In the genomic region with DNA sequence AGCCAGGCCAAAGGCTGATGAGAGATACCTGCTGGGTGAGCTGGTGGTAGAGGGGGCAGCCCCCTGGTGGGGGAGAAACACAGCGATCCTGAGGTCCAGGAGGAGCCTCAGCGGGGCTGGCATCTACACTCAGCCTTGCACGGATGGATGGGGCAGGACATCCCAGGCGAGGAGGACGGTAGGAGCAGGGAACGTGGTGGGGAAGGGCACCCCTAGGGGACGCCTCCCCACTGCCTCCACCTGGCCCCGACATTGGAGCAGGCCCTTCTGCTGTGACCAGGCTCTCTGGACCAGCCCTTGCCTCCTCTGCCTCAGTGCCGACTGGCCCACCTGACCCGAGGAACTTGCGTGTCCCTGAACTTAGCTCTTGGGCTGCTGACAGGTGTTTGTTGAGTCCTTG, we compare ENCODE assay signal across 30 cellular contexts. TPM values are rescaled to one million over a fixed set of nuclear protein-coding genes. Genes with fewer than 3 reads are reported as not detected.
DNase-seq lines count a peak whose midpoint lies in the region; ATAC-seq and TF ChIP-seq lines count a peak whose summit lies in the region.
"Had no signal": no experiment of that assay in that cellular context is flagged by ENCODE, and none has a peak within 500 bp of the region (broad histone marks: within the 10 kb centered on the region; RNA-seq: fewer than 3 reads in every experiment).

No MANE protein-coding gene starts in this region.

- H3K9ac ChIP-seq in neuronal stem cell (ENCODE audit: low read depth, low read length, poor library complexity), result no peak overlapping the region

- H3K4ac ChIP-seq in neuronal stem cell (ENCODE audit: low read length), result no peak overlapping the region

- no peaks in the 10 kb centered on the region for H3K27me3 ChIP-seq in CD4-positive, alpha-beta T cell (ENCODE audit: control insufficient read depth, insufficient read depth, low read length)
- no peaks in the 10 kb centered on the region for H3K27me3 ChIP-seq in effector memory CD4-positive, alpha-beta T cell (replicated peaks; ENCODE audit: control insufficient read depth, insufficient read depth, low read length, poor library complexity, severe bottlenecking)
- peaks cover 0 to 8% (median 2%) of the 10 kb centered on the region in 3 experiments for H3K27me3 ChIP-seq in neuronal stem cell (ENCODE audit: control insufficient read depth in 3 of 3, insufficient read depth in 3 of 3, low read depth in 1 of 3, low read length in 3 of 3)
- H3K27me3 ChIP-seq: pancreas, testis had no signal

- no peaks in the 10 kb centered on the region for H3K9me3 ChIP-seq in CD4-positive, alpha-beta T cell (ENCODE audit: control insufficient read depth, low read length)
- no peaks in the 10 kb centered on the region for H3K9me3 ChIP-seq in effector memory CD4-positive, alpha-beta T cell (ENCODE audit: control insufficient read depth, low read length)
- peaks cover 5 to 10% of the 10 kb centered on the region in 2 donors for H3K9me3 ChIP-seq in neuronal stem cell (replicated peaks in 1 of 2; ENCODE audit: control insufficient read depth in 2 of 2, insufficient read depth in 1 of 2, low read depth in 1 of 2, low read length in 2 of 2)
- H3K9me3 ChIP-seq: pancreas, testis had no signal

- peaks cover 12% of the 10 kb centered on the region for H3K4me1 Mint-ChIP-seq in CD4-positive, alpha-beta T cell (ENCODE audit: low read depth)

- TF ChIP-seq CTCF in CD4-positive, alpha-beta T cell (IDR thresholded peaks at IDR 0.05), result no peak
- TF ChIP-seq CTCF in GM12865 (IDR thresholded peaks at IDR 0.05; ENCODE audit: insufficient read depth, low read depth, low read length, missing control alignments), result peak; percentile 2

- no peak overlapping the region for H2AK5ac ChIP-seq in neuronal stem cell (ENCODE audit: low read depth, low read length)

- CTCF ChIA-PET in CD4-positive, alpha-beta T cell (lab: Charles Lee), result no interaction called here

- peak overlapping the region; percentile 78 for H3K27ac Mint-ChIP-seq in CD4-positive, alpha-beta T cell
- H3K27ac Mint-ChIP-seq: activated CD8-positive, alpha-beta T cell treated with anti-CD3 and anti-CD28 coated beads for 36 hours; activated naive CD8-positive, alpha-beta T cell treated with anti-CD3 and anti-CD28 coated beads, Interleukin-2, amount 50 U/mL, for 24 hours; CD14-positive monocyte had no signal

- no peak overlapping the region for H3K4me2 ChIP-seq in neuronal stem cell (ENCODE audit: insufficient read depth, low read length, poor library complexity, severe bottlenecking)
- H3K4me2 ChIP-seq: hepatocyte had no signal

- H3K18ac ChIP-seq in neuronal stem cell (ENCODE audit: low read length), result no peak overlapping the region

- H4K91ac ChIP-seq in neuronal stem cell (ENCODE audit: low read depth, low read length, poor library complexity), result no peak overlapping the region

- H3K4me1 ChIP-seq in effector memory CD4-positive, alpha-beta T cell (ENCODE audit: control insufficient read depth, insufficient read depth, low read length, poor library complexity, severe bottlenecking), result peaks cover 24% of the 10 kb centered on the region
- peaks cover 5 to 11% of the 10 kb centered on the region in 2 donors for H3K4me1 ChIP-seq in neuronal stem cell (ENCODE audit: control insufficient read depth in 2 of 2, insufficient read depth in 1 of 2, low read depth in 1 of 2, low read length in 2 of 2)

- H3K27me3 Mint-ChIP-seq in CD4-positive, alpha-beta T cell, result no peaks in the 10 kb centered on the region
- H3K27me3 Mint-ChIP-seq: activated naive CD8-positive, alpha-beta T cell treated with anti-CD3 and anti-CD28 coated beads, Interleukin-2, amount 50 U/mL, for 24 hours; central memory CD8-positive, alpha-beta T cell; IgD-negative memory B cell; T-helper 17 cell had no signal

- no peak overlapping the region for H3K27ac ChIP-seq in CD4-positive, alpha-beta T cell (ENCODE audit: low read depth, low read length)
- peak overlapping the region; percentile 22 for H3K27ac ChIP-seq in effector memory CD4-positive, alpha-beta T cell (ENCODE audit: insufficient read depth, low read length, poor library complexity, severe bottlenecking)
- no peak overlapping the region for H3K27ac ChIP-seq in neuronal stem cell (replicated peaks; ENCODE audit: low read length)
- H3K27ac ChIP-seq: gastrocnemius medialis, hepatocyte, pancreas, testis had no signal

- POLR2A ChIA-PET in CD4-positive, alpha-beta T cell (lab: Charles Lee), result no interaction called here

- no peak overlapping the region for H4K8ac ChIP-seq in neuronal stem cell (ENCODE audit: low read depth, low read length)

- no CpG with 5 or more reads among the region's 11 CpGs for WGBS in neuronal stem cell (ENCODE audit: extremely low coverage in 2 of 2, insufficient read length in 2 of 2, insufficient replicate concordance in 1 of 2), 2 donors

- H3K23ac ChIP-seq in neuronal stem cell (ENCODE audit: low read depth, low read length, poor library complexity), result peak overlapping the region; percentile 38

- H3K4me3 Mint-ChIP-seq in CD4-positive, alpha-beta T cell, result peak overlapping the region; percentile 54
- H3K4me3 Mint-ChIP-seq: activated CD8-positive, alpha-beta T cell treated with anti-CD3 and anti-CD28 coated beads for 36 hours; activated naive CD8-positive, alpha-beta T cell treated with anti-CD3 and anti-CD28 coated beads, Interleukin-2, amount 50 U/mL, for 24 hours; CD14-positive monocyte; central memory CD8-positive, alpha-beta T cell; natural killer cell had no signal

- H2BK12ac ChIP-seq in neuronal stem cell (ENCODE audit: low read length), result no peak overlapping the region

- no peak for ATAC-seq in CD4-positive, alpha-beta T cell (ENCODE audit: poor library complexity)
- ATAC-seq in HG02610 (IDR thresholded peaks at IDR 0.05; ENCODE audit: unreplicated experiment), result no peak
- ATAC-seq: activated CD8-positive, alpha-beta T cell treated with anti-CD3 and anti-CD28 coated beads for 36 hours; activated naive CD8-positive, alpha-beta T cell treated with anti-CD3 and anti-CD28 coated beads, Interleukin-2, amount 50 U/mL, for 24 hours; gastrocnemius medialis; GM12878; left lobe of liver; natural killer cell; pancreas; T-helper 17 cell had no signal

- peaks cover 13% of the 10 kb centered on the region for H3K79me1 ChIP-seq in neuronal stem cell (ENCODE audit: low read depth, low read length)

- H2BK15ac ChIP-seq in neuronal stem cell (ENCODE audit: low read length), result no peak overlapping the region

- intact Hi-C loops in CD4-positive, alpha-beta T cell (cut with DNase I, micrococcal nuclease), result no loop called here

- no peak overlapping the region for H2AFZ ChIP-seq in neuronal stem cell (ENCODE audit: low read length)
- H2AFZ ChIP-seq: hepatocyte had no signal

- no peaks in the 10 kb centered on the region for H3K36me3 Mint-ChIP-seq in CD4-positive, alpha-beta T cell (ENCODE audit: low read depth)
- H3K36me3 Mint-ChIP-seq: CD14-positive monocyte, IgD-negative memory B cell, natural killer cell had no signal

- H3K9me3 Mint-ChIP-seq in CD4-positive, alpha-beta T cell, result no peaks in the 10 kb centered on the region
- H3K9me3 Mint-ChIP-seq: central memory CD8-positive, alpha-beta T cell; natural killer cell had no signal

- H3K4me3 ChIP-seq in GM12865 (ENCODE audit: low read depth, low read length) (no peak overlapping the region), neuronal stem cell (ENCODE audit: low read length in 2 of 2) (no peak overlapping the region)
- no peak overlapping the region for H3K4me3 ChIP-seq in effector memory CD4-positive, alpha-beta T cell (ENCODE audit: insufficient read depth, low read depth, low read length, poor library complexity, severe bottlenecking)
- H3K4me3 ChIP-seq: gastrocnemius medialis, GM12878, hepatocyte, pancreas, testis had no signal

- DNase-seq in CD4-positive, alpha-beta T cell, result no peak
- DNase-seq in GM12865 (ENCODE audit: low read depth) (no peak), neuronal stem cell (ENCODE audit: low spot score) (no peak), inferior parietal cortex (ENCODE audit: extremely low spot score) (no peak), medulla oblongata (ENCODE audit: extremely low spot score) (no peak)
- no peak for DNase-seq in effector memory CD4-positive, alpha-beta T cell
- DNase-seq in stimulated activated naive CD4-positive, alpha-beta T cell (lab: John Stamatoyannopoulos, UW), result no peak
- DNase-seq: activated CD8-positive, alpha-beta T cell treated with anti-CD3 and anti-CD28 coated beads for 36 hours; activated naive CD8-positive, alpha-beta T cell treated with anti-CD3 and anti-CD28 coated beads, Interleukin-2, amount 50 U/mL, for 24 hours; dermis blood vessel endothelial cell; gastrocnemius medialis; midbrain; natural killer cell; NCI-H1092; NCI-H1694 treated with DMSO at 0.1 percent for 48 hours; NCI-H2171; NCI-H510A; stimulated activated naive CD4-positive, alpha-beta T cell treated with Interleukin-2 at 50 U/mL for 16 hours; T-helper 17 cell; testis had no signal

- no peak overlapping the region for H2BK5ac ChIP-seq in neuronal stem cell (ENCODE audit: low read length)

- no peak overlapping the region for H2BK120ac ChIP-seq in neuronal stem cell (ENCODE audit: low read depth, low read length)

- no peaks in the 10 kb centered on the region for H3K36me3 ChIP-seq in effector memory CD4-positive, alpha-beta T cell (ENCODE audit: control insufficient read depth, insufficient read depth, low read length)
- no peaks in the 10 kb centered on the region for H3K36me3 ChIP-seq in neuronal stem cell (replicated peaks in 1 of 2; ENCODE audit: control insufficient read depth in 2 of 2, insufficient read depth in 2 of 2, low read length in 2 of 2)
- H3K36me3 ChIP-seq: gastrocnemius medialis, pancreas had no signal

- no peak overlapping the region for H3K14ac ChIP-seq in neuronal stem cell (ENCODE audit: low read length)

RNA-seq across cellular contexts. Expression of a gene that starts 6.4 kb away (rescaled TPM):
- 1 to 10 TPM in 1 of 2 experiments, under 1 TPM in 1; 0.67 to 1.8 TPM for total RNA-seq in CD4-positive, alpha-beta T cell
- polyA plus RNA-seq in neuronal stem cell (2013, experiment 1 of 2), result 1.1 TPM
- polyA plus RNA-seq in neuronal stem cell (2013, experiment 2 of 2), result 1.4 TPM
- total RNA-seq: Daoy, gastrocnemius medialis, GM12878, left lobe of liver, SK-MEL-5 had no signal

RNA-seq across cellular contexts. Expression of a gene that starts 52.6 kb away (rescaled TPM):
- 10 to 100 TPM; 11.0 to 12.8 TPM for total RNA-seq in CD4-positive, alpha-beta T cell
- 35.1 TPM for polyA plus RNA-seq in neuronal stem cell (2013, experiment 1 of 2)
- polyA plus RNA-seq in neuronal stem cell (2013, experiment 2 of 2), result 35.3 TPM
